Comparison of ENCODE assay signal across 33 cellular contexts in genomic region chr20:54744097-54744496, GRCh38.
"Had no signal": no experiment of that assay in that cellular context is flagged by ENCODE, and none has a peak within 500 bp of the region (broad histone marks: within the 10 kb centered on the region; RNA-seq: fewer than 3 reads in every experiment).

No MANE protein-coding gene starts in this region.

- H3K27ac ChIP-seq: ascending aorta, cardiac muscle cell, WERI-Rb-1 had no signal

- H3K9me3 ChIP-seq: ascending aorta had no signal

- H3K4me1 ChIP-seq: ascending aorta had no signal

- H3K36me3 ChIP-seq: ascending aorta, cardiac muscle cell, WERI-Rb-1 had no signal

- H3K4me3 ChIP-seq: ascending aorta, cardiac muscle cell had no signal

- FAIRE-seq: bronchial epithelial cell, TTC549 had no signal

- H3K27me3 ChIP-seq: ascending aorta, cardiac muscle cell had no signal

- DNase-seq: activated CD4-positive, alpha-beta memory T cell treated with anti-CD3 and anti-CD28 coated beads, Interleukin-2, amount 10 ng/mL, durations not matched to agents 7 days and 5 days; activated CD4-positive, alpha-beta T cell treated with anti-CD3 and anti-CD28 coated beads for 1 hour; activated CD4-positive, alpha-beta T cell treated with anti-CD3 and anti-CD28 coated beads for 36 hours; activated CD4-positive, alpha-beta T cell treated with anti-CD3 and anti-CD28 coated beads for 48 hours; activated CD4-positive, alpha-beta T cell treated with anti-CD3 and anti-CD28 coated beads, Interleukin-2, amount 10 ng/mL, durations not matched to agents 7 days and 5 days; activated CD4-positive, alpha-beta T cell treated with anti-CD3 and anti-CD28 coated beads, Interleukin-2, amount 50 U/mL, for 48 hours; activated CD4-positive, CD25-positive, alpha-beta regulatory T cell; activated CD8-positive, alpha-beta memory T cell treated with anti-CD3 and anti-CD28 coated beads for 24 hours; activated CD8-positive, alpha-beta memory T cell treated with anti-CD3 and anti-CD28 coated beads, Interleukin-2, amount 10 ng/mL, durations not matched to agents 7 days and 5 days; activated CD8-positive, alpha-beta memory T cell treated with anti-CD3 and anti-CD28 coated beads, Interleukin-2, amount 50 U/mL, for 48 hours; activated CD8-positive, alpha-beta T cell treated with anti-CD3 and anti-CD28 coated beads, Interleukin-2, amount 10 ng/mL, durations not matched to agents 7 days and 5 days; activated effector memory CD4-positive, alpha-beta T cell treated with Interleukin-2 at 50 U/mL for 16 hours; activated gamma-delta T cell; activated naive CD4-positive, alpha-beta T cell treated with anti-CD3 and anti-CD28 coated beads, Interleukin-2, amount 10 ng/mL, durations not matched to agents 7 days and 5 days; activated naive CD4-positive, alpha-beta T cell treated with Interleukin-2 at 50 U/mL for 16 hours; activated naive CD8-positive, alpha-beta T cell treated with anti-CD3 and anti-CD28 coated beads, Interleukin-2, amount 10 ng/mL, durations not matched to agents 7 days and 5 days; activated naive CD8-positive, alpha-beta T cell treated with anti-CD3 and anti-CD28 coated beads, Interleukin-2, amount 50 U/mL, for 24 hours; activated T-cell treated with anti-CD3 and anti-CD28 coated beads, Interleukin-2, amount 50 U/mL, for 24 hours; activated T-cell treated with anti-CD3 and anti-CD28 coated beads, Interleukin-2, amount 50 U/mL, for 48 hours; amygdala; anterior cingulate cortex; caudate nucleus; cerebellar nuclear complex; T-helper 1 cell; T-helper 2 cell; T-helper 9 cell; WERI-Rb-1 had no signal

- ATAC-seq: activated CD4-positive, alpha-beta T cell treated with anti-CD3 and anti-CD28 coated beads for 36 hours; activated CD4-positive, CD25-positive, alpha-beta regulatory T cell treated with anti-CD3 and anti-CD28 coated beads, Interleukin-2, amount 50 U/mL, for 24 hours; activated CD8-positive, alpha-beta memory T cell treated with anti-CD3 and anti-CD28 coated beads, Interleukin-2, amount 10 ng/mL, durations not matched to agents 7 days and 5 days; activated CD8-positive, alpha-beta T cell treated with anti-CD3 and anti-CD28 coated beads, Interleukin-2, amount 10 ng/mL, durations not matched to agents 7 days and 5 days; activated naive CD8-positive, alpha-beta T cell treated with anti-CD3 and anti-CD28 coated beads, Interleukin-2, amount 50 U/mL, for 24 hours; WTC11 had no signal
